10 cellular contexts compared by ENCODE assay signal in genomic region chr10:45461034-45461433, GRCh38.
DNase-seq lines count a peak whose midpoint lies in the region; ATAC-seq and TF ChIP-seq lines count a peak whose summit lies in the region.
"Had no signal": no experiment of that assay in that cellular context is flagged by ENCODE, and none has a peak within 500 bp of the region (broad histone marks: within the 10 kb centered on the region; RNA-seq: fewer than 3 reads in every experiment).

No MANE protein-coding gene starts in this region.

- H3K4me2 ChIP-seq in neuronal stem cell (ENCODE audit: insufficient read depth, low read length, poor library complexity, severe bottlenecking) = no peak overlapping the region

- H3K27ac ChIP-seq in neuronal stem cell (replicated peaks; ENCODE audit: low read length) = no peak overlapping the region

- no peak overlapping the region for H2AFZ ChIP-seq in neuronal stem cell (ENCODE audit: low read length)

- no peaks in the 10 kb centered on the region for H3K27me3 Mint-ChIP-seq in activated naive CD4-positive, alpha-beta T cell treated with anti-CD3 and anti-CD28 coated beads, Interleukin-2, amount 10 ng/mL, durations not matched to agents 7 days and 5 days
- H3K27me3 Mint-ChIP-seq: brain had no signal

- H3K27me3 ChIP-seq in neuronal stem cell (ENCODE audit: control insufficient read depth in 3 of 3, insufficient read depth in 3 of 3, low read depth in 1 of 3, low read length in 3 of 3) = no peaks in the 10 kb centered on the region

- H3K79me1 ChIP-seq in neuronal stem cell (ENCODE audit: low read depth, low read length) = no peaks in the 10 kb centered on the region

- intact Hi-C loops in mucosa of descending colon (cut with DNase I, micrococcal nuclease) = no loop called here

- H3K9ac ChIP-seq in neuronal stem cell (ENCODE audit: low read depth, low read length, poor library complexity) = no peak overlapping the region

- peaks cover 31% of the 10 kb centered on the region for H3K4me1 Mint-ChIP-seq in activated naive CD4-positive, alpha-beta T cell treated with anti-CD3 and anti-CD28 coated beads, Interleukin-2, amount 10 ng/mL, durations not matched to agents 7 days and 5 days

- H3K14ac ChIP-seq in neuronal stem cell (ENCODE audit: low read length) = no peak overlapping the region

- TF ChIP-seq CTCF in mucosa of descending colon (IDR thresholded peaks at IDR 0.05) = no peak

- no peak overlapping the region for H4K8ac ChIP-seq in neuronal stem cell (ENCODE audit: low read depth, low read length)

- no CpG with 5 or more reads among the region's 7 CpGs for WGBS in neuronal stem cell (ENCODE audit: extremely low coverage in 2 of 2, insufficient read length in 2 of 2, insufficient replicate concordance in 1 of 2), 2 donors

- H3K36me3 ChIP-seq in mucosa of descending colon (ENCODE audit: low read depth) (no peaks in the 10 kb centered on the region), neuronal stem cell (replicated peaks in 1 of 2; ENCODE audit: control insufficient read depth in 2 of 2, insufficient read depth in 2 of 2, low read length in 2 of 2) (peaks cover 8 to 25% of the 10 kb centered on the region in 2 donors)

- H3K9me3 Mint-ChIP-seq in activated naive CD4-positive, alpha-beta T cell treated with anti-CD3 and anti-CD28 coated beads, Interleukin-2, amount 10 ng/mL, durations not matched to agents 7 days and 5 days = no peaks in the 10 kb centered on the region
- H3K9me3 Mint-ChIP-seq: brain had no signal

- H2BK5ac ChIP-seq in neuronal stem cell (ENCODE audit: low read length) = no peak overlapping the region

- no peak overlapping the region for H3K4me3 Mint-ChIP-seq in activated naive CD4-positive, alpha-beta T cell treated with anti-CD3 and anti-CD28 coated beads, Interleukin-2, amount 10 ng/mL, durations not matched to agents 7 days and 5 days
- H3K4me3 Mint-ChIP-seq: brain had no signal

- peak; percentile 59 for ATAC-seq in GM18861 (IDR thresholded peaks at IDR 0.05; ENCODE audit: unreplicated experiment)
- peak; percentile 54 for ATAC-seq in GM21619 (IDR thresholded peaks at IDR 0.05; ENCODE audit: unreplicated experiment)
- ATAC-seq in HG03457 (IDR thresholded peaks at IDR 0.05; ENCODE audit: unreplicated experiment) = peak; percentile 63
- peak; percentile 33 for ATAC-seq in mucosa of descending colon

- no peak overlapping the region for H4K91ac ChIP-seq in neuronal stem cell (ENCODE audit: low read depth, low read length, poor library complexity)

- H3K23ac ChIP-seq in neuronal stem cell (ENCODE audit: low read depth, low read length, poor library complexity) = no peak overlapping the region

- CTCF ChIA-PET in activated naive CD4-positive, alpha-beta T cell treated with anti-CD3 and anti-CD28 coated beads, Interleukin-2, amount 10 ng/mL, durations not matched to agents 7 days and 5 days (lab: Charles Lee) = interaction anchor here (1.2 to 1.6 kb wide), 2 partner anchors 211 kb away, joined by 3 to 8 read pairs; no protein-coding TSS in a partner anchor

- H3K4me1 ChIP-seq in mucosa of descending colon (ENCODE audit: low read depth) (no peaks in the 10 kb centered on the region), neuronal stem cell (ENCODE audit: control insufficient read depth in 2 of 2, insufficient read depth in 1 of 2, low read depth in 1 of 2, low read length in 2 of 2) (peaks cover 0 to 2% of the 10 kb centered on the region in 2 donors)

- H3K4ac ChIP-seq in neuronal stem cell (ENCODE audit: low read length) = no peak overlapping the region

- peaks cover 38% of the 10 kb centered on the region for H3K36me3 Mint-ChIP-seq in activated naive CD4-positive, alpha-beta T cell treated with anti-CD3 and anti-CD28 coated beads, Interleukin-2, amount 10 ng/mL, durations not matched to agents 7 days and 5 days

- H2AK5ac ChIP-seq in neuronal stem cell (ENCODE audit: low read depth, low read length) = no peak overlapping the region

- no peak overlapping the region for H2BK120ac ChIP-seq in neuronal stem cell (ENCODE audit: low read depth, low read length)

- no peak overlapping the region for H3K18ac ChIP-seq in neuronal stem cell (ENCODE audit: low read length)

- H3K4me3 ChIP-seq in mucosa of descending colon (no peak overlapping the region), neuronal stem cell (ENCODE audit: low read length in 2 of 2) (no peak overlapping the region)

- no peak overlapping the region for H2BK12ac ChIP-seq in neuronal stem cell (ENCODE audit: low read length)

- H2BK15ac ChIP-seq in neuronal stem cell (ENCODE audit: low read length) = no peak overlapping the region

- DNase-seq in mucosa of descending colon (no peak), neuronal stem cell (ENCODE audit: low spot score) (no peak), cerebellum (ENCODE audit: low spot score) (no peak), 8988T (no peak)
- no peak for DNase-seq in activated naive CD4-positive, alpha-beta T cell treated with anti-CD3 and anti-CD28 coated beads, Interleukin-2, amount 10 ng/mL, durations not matched to agents 7 days and 5 days
- DNase-seq: NCI-H2029 had no signal

- H3K9me3 ChIP-seq in mucosa of descending colon (no peaks in the 10 kb centered on the region), neuronal stem cell (replicated peaks in 1 of 2; ENCODE audit: control insufficient read depth in 2 of 2, insufficient read depth in 1 of 2, low read depth in 1 of 2, low read length in 2 of 2) (no peaks in the 10 kb centered on the region)

- no peak overlapping the region for H3K27ac Mint-ChIP-seq in activated naive CD4-positive, alpha-beta T cell treated with anti-CD3 and anti-CD28 coated beads, Interleukin-2, amount 10 ng/mL, durations not matched to agents 7 days and 5 days
- H3K27ac Mint-ChIP-seq: brain had no signal
